ENCODE assay signal across 15 cellular contexts in genomic region chr11:37503411-37504065, GRCh38.
DNase-seq lines count a peak whose midpoint lies in the region; ATAC-seq and TF ChIP-seq lines count a peak whose summit lies in the region.
"Had no signal": no experiment of that assay in that cellular context is flagged by ENCODE, and none has a peak within 500 bp of the region (broad histone marks: within the 10 kb centered on the region; RNA-seq: fewer than 3 reads in every experiment).

No MANE protein-coding gene starts in this region.

- H3K23ac ChIP-seq in H9 (ENCODE audit: insufficient read length, low read depth, low read length) = no peak overlapping the region

- H3K4me1 ChIP-seq in H9 (ENCODE audit: insufficient read depth, low read length) = no peaks in the 10 kb centered on the region; the same call in 1 of the 2 replicates
- H3K4me1 ChIP-seq: left lung had no signal

- H3K23me2 ChIP-seq in H9 (ENCODE audit: insufficient read length, low read depth, low read length, poor library complexity, severe bottlenecking) = no peaks in the 10 kb centered on the region

- H3K27me3 Mint-ChIP-seq in mesothelial cell of epicardium (ENCODE audit: low read depth) = no peaks in the 10 kb centered on the region
- H3K27me3 Mint-ChIP-seq in H9 (ENCODE audit: low read depth) = no peaks in the 10 kb centered on the region
- no peaks in the 10 kb centered on the region for H3K27me3 Mint-ChIP-seq in T-helper 17 cell

- ATAC-seq in GM18907 (IDR thresholded peaks at IDR 0.05; ENCODE audit: unreplicated experiment) (peak; percentile 51), HG02623 (IDR thresholded peaks at IDR 0.05; ENCODE audit: unreplicated experiment) (peak; percentile 24), HG03521 (IDR thresholded peaks at IDR 0.05; ENCODE audit: unreplicated experiment) (peak; percentile 28), T-helper 17 cell (no peak)
- ATAC-seq: HCT116 had no signal

- no peak for TF ChIP-seq CTCF in mesothelial cell of epicardium (IDR thresholded peaks at IDR 0.05; ENCODE audit: unreplicated experiment)
- no peak for TF ChIP-seq CTCF in H9 (conservative IDR thresholded peaks at IDR 0.05)

- no peak overlapping the region for H2BK5ac ChIP-seq in H9 (ENCODE audit: insufficient read length, low read length)

- no peak overlapping the region for H3K14ac ChIP-seq in H9 (ENCODE audit: insufficient read depth, low read length)

- H3K56ac ChIP-seq in H9 (ENCODE audit: insufficient read length, low read depth, low read length) = no peak overlapping the region

- no peak overlapping the region for H3K4ac ChIP-seq in H9 (ENCODE audit: low read depth, low read length)

- no peak overlapping the region for H2BK120ac ChIP-seq in H9 (ENCODE audit: low read depth, low read length, poor library complexity, severe bottlenecking)

- no peak overlapping the region for H2BK12ac ChIP-seq in H9 (ENCODE audit: insufficient read length, low read depth, low read length)

- DNase-seq in mesothelial cell of epicardium (ENCODE audit: low spot score in 2 of 2, unreplicated experiment in 2 of 2) (no peak), H9 (no peak), anterior cingulate cortex (lab: John Stamatoyannopoulos, UW) (no peak), NCI-H345 (lab: John Stamatoyannopoulos, UW) (no peak), T-helper 17 cell (no peak)
- DNase-seq: DMS153, left lung, NCI-H187, T-helper 2 cell had no signal

- no peak overlapping the region for H4K5ac ChIP-seq in H9 (ENCODE audit: insufficient read length, low read depth, low read length)

- H3K27ac Mint-ChIP-seq in mesothelial cell of epicardium (peak overlapping the region; percentile 4), H9 (peak overlapping the region in 1 of 3 experiments; percentile 19; a peak in 1 of 7 replicates), T-helper 17 cell (no peak overlapping the region)
- H3K27ac Mint-ChIP-seq: activated T-helper 2 cell treated with anti-CD3 and anti-CD28 coated beads, Interferon-gamma antibody, Interleukin-2, Interleukin-4, amounts not matched to agents 10 μg/mL and 5 μg/mL and 100 μg/mL, durations not matched to agents 14 hours and 24 hours and 36 hours had no signal

- no peaks in the 10 kb centered on the region for H3K79me2 ChIP-seq in H9 (ENCODE audit: insufficient read depth, low read length)

- no peak overlapping the region for H4K91ac ChIP-seq in H9 (ENCODE audit: insufficient read length, low read depth, low read length)

- H2AFZ ChIP-seq in H9 (ENCODE audit: low read length) = no peak overlapping the region

- H3K36me3 Mint-ChIP-seq in mesothelial cell of epicardium (no peaks in the 10 kb centered on the region), H9 (ENCODE audit: insufficient read depth in 1 of 3, low read depth in 3 of 3) (peaks cover 0 to 19% (median 4%) of the 10 kb centered on the region in 3 experiments; a peak in 4 of 7 replicates), T-helper 17 cell (ENCODE audit: low read depth) (no peaks in the 10 kb centered on the region)

- WGBS in H9 (ENCODE audit: extremely low coverage, insufficient read length, low lambda C conversion rate) = no CpG with 5 or more reads among the region's 2 CpGs

- H3T11ph ChIP-seq in H9 (ENCODE audit: low read length) = no peak overlapping the region

- H2AK5ac ChIP-seq in H9 (ENCODE audit: insufficient read length, low read length) = no peak overlapping the region

- no peak overlapping the region for H3K4me2 ChIP-seq in H9 (ENCODE audit: insufficient read depth, insufficient read length, low read length)

- no peak overlapping the region for H2BK15ac ChIP-seq in H9 (ENCODE audit: low read depth, low read length)

- H3K9me3 ChIP-seq in H9 (ENCODE audit: control insufficient read depth, low read depth, low read length) (no peaks in the 10 kb centered on the region), T-helper 17 cell (ENCODE audit: control insufficient read depth, low read length, poor library complexity, severe bottlenecking) (no peaks in the 10 kb centered on the region)
- H3K9me3 ChIP-seq: left lung, thoracic aorta had no signal

- no peaks in the 10 kb centered on the region for H3K9me3 Mint-ChIP-seq in mesothelial cell of epicardium
- peaks cover 0 to 4% of the 10 kb centered on the region in 2 experiments; a peak in 3 of 5 replicates for H3K9me3 Mint-ChIP-seq in H9

- H4K8ac ChIP-seq in H9 (replicated peaks; ENCODE audit: insufficient read length, low read depth, low read length) = no peak overlapping the region

- H3K27ac ChIP-seq in H9 (ENCODE audit: insufficient read length, low read depth, low read length) = no peak overlapping the region
- H3K27ac ChIP-seq: left lung, thoracic aorta had no signal

- H3K27me3 ChIP-seq in H9 (ENCODE audit: insufficient read depth, low read length) = no peaks in the 10 kb centered on the region
- H3K27me3 ChIP-seq: left lung had no signal

- no peak overlapping the region for H3K4me3 Mint-ChIP-seq in mesothelial cell of epicardium
- no peak overlapping the region for H3K4me3 Mint-ChIP-seq in H9
- H3K4me3 Mint-ChIP-seq in T-helper 17 cell = no peak overlapping the region

- H3K9ac ChIP-seq in H9 (ENCODE audit: extremely low read depth, insufficient read length, low read length) = no peak overlapping the region

- H2BK20ac ChIP-seq in H9 (ENCODE audit: low read depth, low read length, poor library complexity, severe bottlenecking) = no peak overlapping the region

- H4K20me1 ChIP-seq in H9 (ENCODE audit: control insufficient read depth, insufficient read depth, insufficient read length) = no peaks in the 10 kb centered on the region

- no peak overlapping the region for H3K18ac ChIP-seq in H9 (ENCODE audit: insufficient read length, low read depth, low read length)

- no peaks in the 10 kb centered on the region for H3K79me1 ChIP-seq in H9 (ENCODE audit: insufficient read depth, low read depth, low read length, poor library complexity, severe bottlenecking)

- peaks cover 50% of the 10 kb centered on the region for H3K4me1 Mint-ChIP-seq in mesothelial cell of epicardium
- peaks cover 42% of the 10 kb centered on the region in 2 experiments for H3K4me1 Mint-ChIP-seq in H9
- no peaks in the 10 kb centered on the region for H3K4me1 Mint-ChIP-seq in T-helper 17 cell
